ENCODE assay signal across 8 cellular contexts in genomic region chr4:77073981-77074865, GRCh38. TPM values are rescaled to one million over a fixed set of nuclear protein-coding genes. Genes with fewer than 3 reads are reported as not detected.
DNase-seq lines count a peak whose midpoint lies in the region; ATAC-seq and TF ChIP-seq lines count a peak whose summit lies in the region.

No MANE protein-coding gene starts in this region.

- no peak for TF ChIP-seq POLR2A in esophagus squamous epithelium (IDR thresholded peaks at IDR 0.05)

- peak overlapping the region; percentile 5 for H3K9ac ChIP-seq in rectal smooth muscle tissue (ENCODE audit: low read length)

- H3K36me3 ChIP-seq in esophagus squamous epithelium = peaks cover 0 to under 1% (median 0%) of the 10 kb centered on the region in 3 donors
- no peaks in the 10 kb centered on the region for H3K36me3 ChIP-seq in rectal smooth muscle tissue (ENCODE audit: control insufficient read depth, insufficient read depth, low read length)

- no peak for TF ChIP-seq CTCF in esophagus squamous epithelium (IDR thresholded peaks at IDR 0.05)

- H3K9me3 ChIP-seq in esophagus squamous epithelium = no peaks in the 10 kb centered on the region

- DNase-seq in ELR (ENCODE audit: low read depth) = peak; percentile 18
- peak; percentile 69 for DNase-seq in NCI-H82 (lab: John Stamatoyannopoulos, UW)
- no peak for DNase-seq in esophagus squamous epithelium (lab: John Stamatoyannopoulos, UW)
- no peak for DNase-seq in T1000 (lab: John Stamatoyannopoulos, UW)
- no peak for DNase-seq in HK-2 (ENCODE audit: unreplicated experiment)

- H3K4me3 ChIP-seq in esophagus squamous epithelium (peak overlapping the region; percentile 64 to 97 (median 90)), rectal smooth muscle tissue (ENCODE audit: low read length) (peak overlapping the region; percentile 97)

- intact Hi-C loops in esophagus squamous epithelium (cut with DNase I) = no loop called here

- H3K27ac ChIP-seq in esophagus squamous epithelium (peak overlapping the region; percentile 97 to 100 (median 99)), rectal smooth muscle tissue (ENCODE audit: low read depth, low read length) (peak overlapping the region; percentile 100)

- ATAC-seq in HG03469 (IDR thresholded peaks at IDR 0.05; ENCODE audit: unreplicated experiment) = no peak
- ATAC-seq in GM18873 (IDR thresholded peaks at IDR 0.05; ENCODE audit: low FRiP score, unreplicated experiment) = no peak

- H3K4me1 ChIP-seq in esophagus squamous epithelium (peaks cover 24 to 75% (median 35%) of the 10 kb centered on the region in 3 donors), rectal smooth muscle tissue (ENCODE audit: control insufficient read depth, insufficient read depth, low read length) (peaks cover 8% of the 10 kb centered on the region)

- whole genome bisulfite sequencing in esophagus squamous epithelium, 2 donors = 1 to 6% methylated on average over 12 of the region's 12 CpGs

- no peaks in the 10 kb centered on the region for H3K27me3 ChIP-seq in esophagus squamous epithelium
- no peaks in the 10 kb centered on the region for H3K27me3 ChIP-seq in rectal smooth muscle tissue (ENCODE audit: control insufficient read depth, insufficient read depth, low read length)

RNA-seq across cellular contexts. Expression of gene CCNI, which starts 1.6 kb away (rescaled TPM):
- 100 to 1,000 TPM; 123 to 282 (median 159) TPM for total RNA-seq in esophagus squamous epithelium

Comparison
In these comparisons a context has a peak if more than half of its experiments do, and no peak if none do; other contexts are left out.
1. DNase-seq: peak in ELR (single experiment) and NCI-H82 (single experiment); none in esophagus squamous epithelium (single experiment), T1000 (single experiment) and HK-2 (single experiment).